9 cellular contexts compared by ENCODE assay signal in genomic region chr2:11749646-11750349, GRCh38. TPM values are rescaled to one million over a fixed set of nuclear protein-coding genes. Genes with fewer than 3 reads are reported as not detected.
DNase-seq lines count a peak whose midpoint lies in the region; ATAC-seq and TF ChIP-seq lines count a peak whose summit lies in the region.
"Had no signal": no experiment of that assay in that cellular context is flagged by ENCODE, and none has a peak within 500 bp of the region (broad histone marks: within the 10 kb centered on the region; RNA-seq: fewer than 3 reads in every experiment).

No MANE protein-coding gene starts in this region.

- H3K27ac Mint-ChIP-seq in Calu3 (ENCODE audit: unreplicated experiment): no peak overlapping the region

- peak overlapping the region; percentile 68 for H3K23ac ChIP-seq in mesendoderm (ENCODE audit: low read length)

- no peak overlapping the region for H3K18ac ChIP-seq in mesendoderm (ENCODE audit: low read length)

- peak overlapping the region; percentile 89 for H3K4me3 Mint-ChIP-seq in Calu3 (ENCODE audit: low read depth, unreplicated experiment)

- peaks cover 4% of the 10 kb centered on the region for H3K79me1 ChIP-seq in mesendoderm (ENCODE audit: low read length)

- H2AK5ac ChIP-seq in mesendoderm (ENCODE audit: low read length): no peak overlapping the region

- no peak overlapping the region for H2BK5ac ChIP-seq in mesendoderm (ENCODE audit: low read length)

- H3K4me2 ChIP-seq in mesendoderm (ENCODE audit: low read length): no peak overlapping the region

- H3K27me3 Mint-ChIP-seq in Calu3 (ENCODE audit: unreplicated experiment): no peaks in the 10 kb centered on the region

- no peaks in the 10 kb centered on the region for H3K9me3 Mint-ChIP-seq in Calu3 (ENCODE audit: low read depth, unreplicated experiment)

- no peak overlapping the region for H3K4ac ChIP-seq in mesendoderm (ENCODE audit: low read depth, low read length)

- H4K8ac ChIP-seq in mesendoderm (ENCODE audit: low read depth, low read length): no peak overlapping the region

- H2BK120ac ChIP-seq in mesendoderm (ENCODE audit: low read depth, low read length): no peak overlapping the region

- ATAC-seq in GM21619 (IDR thresholded peaks at IDR 0.05; ENCODE audit: unreplicated experiment): peak; percentile 11
- ATAC-seq: pancreas had no signal

- no CpG with 5 or more reads among the region's 13 CpGs for WGBS in mesendoderm (ENCODE audit: extremely low coverage, insufficient coverage, low lambda C conversion rate)

- H2BK15ac ChIP-seq in mesendoderm (replicated peaks; ENCODE audit: low read depth): no peak overlapping the region

- CTCF ChIA-PET in Calu3 (lab: Charles Lee): interaction anchor here (0.5 to 0.7 kb wide), 2 partner anchors 70 to 93 kb away, joined by 3 read pairs; no protein-coding TSS in a partner anchor

- no peak for TF ChIP-seq CTCF in Calu3 (IDR thresholded peaks at IDR 0.05; ENCODE audit: unreplicated experiment)

- peaks cover 17% of the 10 kb centered on the region for H3K4me1 ChIP-seq in mesendoderm (ENCODE audit: control insufficient read depth, low read depth, low read length)

- no peaks in the 10 kb centered on the region for H3K36me3 ChIP-seq in mesendoderm (ENCODE audit: control insufficient read depth, insufficient read depth, low read length)
- H3K36me3 ChIP-seq: pancreas had no signal

- intact Hi-C loops in Calu3 (cut with micrococcal nuclease; ENCODE audit: unreplicated experiment): loop anchor here (5.0 kb wide), 1 partner anchor 57 kb away; no protein-coding TSS in a partner anchor

- no peak overlapping the region for H4K5ac ChIP-seq in mesendoderm (ENCODE audit: low read length)

- no peak overlapping the region for H3K4me3 ChIP-seq in mesendoderm (ENCODE audit: low read length)
- H3K4me3 ChIP-seq: pancreas had no signal

- H3K79me2 ChIP-seq in mesendoderm (ENCODE audit: control insufficient read depth, insufficient read depth, low read length): peaks cover 4% of the 10 kb centered on the region

- DNase-seq in Calu3: no peak
- DNase-seq in activated T-cell treated with anti-CD3 and anti-CD28 coated beads, Interleukin-2, amount 50 U/mL, for 48 hours: peak; percentile 33 to 36
- no peak for DNase-seq in mesendoderm
- DNase-seq in NCI-H1694 treated with DMSO at 0.1 percent for 48 hours (lab: John Stamatoyannopoulos, UW): no peak
- DNase-seq in DMS153 treated with DMSO at 0.1 percent for 48 hours (lab: John Stamatoyannopoulos, UW; ENCODE audit: unreplicated experiment): no peak
- no peak for DNase-seq in middle frontal gyrus (ENCODE audit: extremely low spot score, low spot score)
- DNase-seq in NCI-H2196 treated with DMSO at 0.1 percent for 48 hours (lab: John Stamatoyannopoulos, UW; ENCODE audit: unreplicated experiment): no peak
- DNase-seq: pancreas had no signal

- H3K9ac ChIP-seq in mesendoderm (ENCODE audit: low read length): no peak overlapping the region

- H3K27ac ChIP-seq in mesendoderm (ENCODE audit: low read depth, low read length): no peak overlapping the region
- H3K27ac ChIP-seq: pancreas had no signal

- H3K27me3 ChIP-seq in mesendoderm (ENCODE audit: insufficient read depth, low read length, poor library complexity): no peaks in the 10 kb centered on the region
- H3K27me3 ChIP-seq: pancreas had no signal

- no TSS peak for BruUV-seq in Calu3 (replicated peaks; lab: Mats Ljungman, UMichigan)

- no peak overlapping the region for H3K56ac ChIP-seq in mesendoderm (ENCODE audit: low read length)

- peaks cover 75% of the 10 kb centered on the region for H3K4me1 Mint-ChIP-seq in Calu3 (ENCODE audit: low read depth, unreplicated experiment)

- H3K36me3 Mint-ChIP-seq in Calu3 (ENCODE audit: insufficient read depth, unreplicated experiment): peaks cover 46% of the 10 kb centered on the region

RNA-seq across cellular contexts. Expression of gene LPIN1, which starts 3.4 kb away (rescaled TPM):
- total RNA-seq in Calu3 (2022): 46.2 and 53.5 TPM in 2 replicates
- 1.9 TPM for polyA plus RNA-seq in mesendoderm (2013, experiment 1 of 2)
- polyA plus RNA-seq in mesendoderm (2013, experiment 2 of 2): 1.8 TPM

Comparison
In these comparisons a context has a peak if more than half of its experiments do, and no peak if none do; other contexts are left out.
1. DNase-seq: peak in activated T-cell treated with anti-CD3 and anti-CD28 coated beads, Interleukin-2, amount 50 U/mL, for 48 hours (2 of 2); none in Calu3 (single experiment), mesendoderm (single experiment), NCI-H1694 treated with DMSO at 0.1 percent for 48 hours (single experiment), DMS153 treated with DMSO at 0.1 percent for 48 hours (single experiment), middle frontal gyrus (single experiment) and NCI-H2196 treated with DMSO at 0.1 percent for 48 hours (single experiment).